ENCODE assay signal across 30 cellular contexts in genomic region chr11:1779806-1780699, GRCh38. TPM values are rescaled to one million over a fixed set of nuclear protein-coding genes. Genes with fewer than 3 reads are reported as not detected.
DNase-seq lines count a peak whose midpoint lies in the region; FAIRE-seq and TF ChIP-seq lines count a peak whose summit lies in the region.
"Had no signal": no experiment of that assay in that cellular context is flagged by ENCODE, and none has a peak within 500 bp of the region (broad histone marks: within the 10 kb centered on the region; RNA-seq: fewer than 3 reads in every experiment).

No MANE protein-coding gene starts in this region.

- POLR2A ChIA-PET in H1 (lab: Charles Lee; ENCODE audit: partially characterized antibody): interaction anchor here (0.6 to 0.7 kb wide), 2 partner anchors 8 to 24 kb away, joined by 3 read pairs; no protein-coding TSS in a partner anchor

- H3K4me1 ChIP-seq in BLaER1 treated with 17β-estradiol and CSF1 and Interleukin-3, amounts not matched to agents 10 nM and 100 nM: peaks cover 48 to 88% (median 82%) of the 10 kb centered on the region in 10 experiments
- H3K4me1 ChIP-seq in H9 (ENCODE audit: insufficient read depth, low read length): no peaks in the 10 kb centered on the region
- H3K4me1 ChIP-seq in H1 (replicated peaks in 1 of 4; ENCODE audit: control insufficient read depth in 3 of 4, insufficient read depth in 4 of 4, low read length in 3 of 4): peaks cover 0 to 11% (median 1%) of the 10 kb centered on the region in 4 experiments; a peak in 5 of 7 replicates
- H3K4me1 ChIP-seq in neural progenitor cell: peaks cover 5% of the 10 kb centered on the region
- H3K4me1 ChIP-seq: ascending aorta, gastrocnemius medialis, left ventricle myocardium inferior, pancreas had no signal

- H2AFZ ChIP-seq in H9 (ENCODE audit: low read length): no peak overlapping the region
- no peak overlapping the region for H2AFZ ChIP-seq in H1 (ENCODE audit: low read length)
- H2AFZ ChIP-seq in neural progenitor cell (replicated peaks): no peak overlapping the region

- H3K23me2 ChIP-seq in H9 (ENCODE audit: insufficient read length, low read depth, low read length, poor library complexity, severe bottlenecking): no peaks in the 10 kb centered on the region
- H3K23me2 ChIP-seq in H1 (ENCODE audit: low read depth, low read length): no peaks in the 10 kb centered on the region

- H3K79me1 ChIP-seq in H9 (ENCODE audit: insufficient read depth, low read depth, low read length, poor library complexity, severe bottlenecking) (no peaks in the 10 kb centered on the region), H1 (ENCODE audit: low read depth, low read length) (no peaks in the 10 kb centered on the region)

- 0 out of 22 replicates have a peak, but pooled peaks cover 0 to 4% (median 0%) of the 10 kb centered on the region in 11 experiments for H3K36me3 ChIP-seq in BLaER1 treated with 17β-estradiol and CSF1 and Interleukin-3, amounts not matched to agents 10 nM and 100 nM
- H3K36me3 ChIP-seq in H1 (ENCODE audit: control insufficient read depth in 2 of 4, insufficient read depth in 4 of 4, low read length in 3 of 4) (no peaks in the 10 kb centered on the region), neural progenitor cell (no peaks in the 10 kb centered on the region)
- H3K36me3 ChIP-seq: ascending aorta, gastrocnemius medialis, left ventricle myocardium inferior, pancreas, WERI-Rb-1 had no signal

- peak overlapping the region; percentile 1 to 75 (median 65); a peak in 12 of 22 replicates for H3K9ac ChIP-seq in BLaER1 treated with 17β-estradiol and CSF1 and Interleukin-3, amounts not matched to agents 10 nM and 100 nM
- no peak overlapping the region for H3K9ac ChIP-seq in H9 (ENCODE audit: extremely low read depth, insufficient read length, low read length)
- no peak overlapping the region for H3K9ac ChIP-seq in H1 (replicated peaks in 1 of 4; ENCODE audit: extremely low read depth in 1 of 4, low read depth in 3 of 4, low read length in 3 of 4)
- no peak overlapping the region for H3K9ac ChIP-seq in neural progenitor cell

- peaks cover 7 to 11% (median 9%) of the 10 kb centered on the region in 11 experiments; a peak in 20 of 22 replicates for H3K9me3 ChIP-seq in BLaER1 treated with 17β-estradiol and CSF1 and Interleukin-3, amounts not matched to agents 10 nM and 100 nM (replicated peaks in 1 of 11)
- no peaks in the 10 kb centered on the region for H3K9me3 ChIP-seq in H9 (ENCODE audit: control insufficient read depth, low read depth, low read length)
- no peaks in the 10 kb centered on the region for H3K9me3 ChIP-seq in H1 (ENCODE audit: insufficient read depth in 2 of 2, low read depth in 1 of 2, low read length in 1 of 2)
- no peaks in the 10 kb centered on the region for H3K9me3 ChIP-seq in neural progenitor cell (ENCODE audit: low read depth)
- H3K9me3 ChIP-seq: ascending aorta, Caco-2, gastrocnemius medialis, pancreas had no signal

- no CpG with 5 or more reads among the region's 34 CpGs for WGBS in H9 (ENCODE audit: extremely low coverage, insufficient read length, low lambda C conversion rate)
- 90% methylated on average over 29 of the region's 34 CpGs; no CpG with 5 or more reads in 1 of the 2 experiments for WGBS in H1 (ENCODE audit: extremely low coverage in 1 of 2, insufficient coverage in 1 of 2, insufficient read length in 1 of 2, insufficient replicate concordance in 2 of 2, low coverage in 1 of 2, low lambda C conversion rate in 2 of 2, missing lambda C conversion rate in 1 of 2), 2 experiments

- peaks cover 14 to 23% of the 10 kb centered on the region in 2 experiments for H3K4me1 Mint-ChIP-seq in H9
- peaks cover 26% of the 10 kb centered on the region for H3K4me1 Mint-ChIP-seq in neural progenitor cell

- no peak overlapping the region for H3K4me3 ChIP-seq in BLaER1 treated with 17β-estradiol and CSF1 and Interleukin-3, amounts not matched to agents 10 nM and 100 nM
- H3K4me3 ChIP-seq in H1 (ENCODE audit: extremely low read depth in 1 of 4, insufficient read depth in 2 of 4, low read depth in 3 of 4, low read length in 4 of 4) (no peak overlapping the region), neural progenitor cell (no peak overlapping the region)
- H3K4me3 ChIP-seq: ascending aorta, gastrocnemius medialis, left ventricle myocardium inferior, pancreas, smooth muscle cell had no signal

- H3K27me3 Mint-ChIP-seq in H9 (ENCODE audit: low read depth) (peaks cover 40% of the 10 kb centered on the region), neural progenitor cell (ENCODE audit: insufficient read depth, low read depth) (peaks cover 5% of the 10 kb centered on the region)

- H3K18ac ChIP-seq in H9 (ENCODE audit: insufficient read length, low read depth, low read length) (no peak overlapping the region), H1 (ENCODE audit: extremely low read depth, low read length) (no peak overlapping the region)

- no peak overlapping the region for H4K5ac ChIP-seq in H9 (ENCODE audit: insufficient read length, low read depth, low read length)
- no peak overlapping the region for H4K5ac ChIP-seq in H1 (ENCODE audit: insufficient read length, low read depth, low read length)

- no peak overlapping the region for H2BK120ac ChIP-seq in H9 (ENCODE audit: low read depth, low read length, poor library complexity, severe bottlenecking)
- no peak overlapping the region for H2BK120ac ChIP-seq in H1 (replicated peaks; ENCODE audit: low read depth, low read length)

- H2BK12ac ChIP-seq in H9 (ENCODE audit: insufficient read length, low read depth, low read length): no peak overlapping the region
- peak overlapping the region; percentile 39; the same call in 1 of the 2 replicates for H2BK12ac ChIP-seq in H1 (ENCODE audit: low read depth, low read length)

- peak overlapping the region; percentile 82 to 97 (median 91) for H3K4me2 ChIP-seq in BLaER1 treated with 17β-estradiol and CSF1 and Interleukin-3, amounts not matched to agents 10 nM and 100 nM
- H3K4me2 ChIP-seq in H9 (ENCODE audit: insufficient read depth, insufficient read length, low read length) (no peak overlapping the region), H1 (ENCODE audit: insufficient read depth in 1 of 2, low read depth in 2 of 2, low read length in 2 of 2) (no peak overlapping the region), neural progenitor cell (no peak overlapping the region)
- H3K4me2 ChIP-seq: smooth muscle cell had no signal

- no peak for TF ChIP-seq EP300 in H1 (IDR thresholded peaks at IDR 0.05; ENCODE audit: borderline replicate concordance in 1 of 2, low read depth in 2 of 2, low read length in 2 of 2)

- no peaks in the 10 kb centered on the region for H3F3A ChIP-seq in neural progenitor cell (ENCODE audit: low read depth)

- no peak for TF ChIP-seq RAD21 in H1 (IDR thresholded peaks at IDR 0.05 in 1 of 2, conservative IDR thresholded peaks at IDR 0.05 in 1 of 2; ENCODE audit: low read depth in 2 of 2, low read length in 2 of 2)

- no peak overlapping the region for H4K8ac ChIP-seq in H9 (replicated peaks; ENCODE audit: insufficient read length, low read depth, low read length)
- peak overlapping the region; percentile 46; the same call in 1 of the 2 replicates for H4K8ac ChIP-seq in H1 (ENCODE audit: extremely low read depth, insufficient read depth, low read length)

- H2AK5ac ChIP-seq in H9 (ENCODE audit: insufficient read length, low read length) (no peak overlapping the region), H1 (ENCODE audit: low read depth, low read length) (no peak overlapping the region)

- H3K9me3 Mint-ChIP-seq in H9: peaks cover 4 to 6% of the 10 kb centered on the region in 2 experiments; a peak in 2 of 5 replicates
- peaks cover 4% of the 10 kb centered on the region for H3K9me3 Mint-ChIP-seq in neural progenitor cell

- no peaks in the 10 kb centered on the region for H3K36me3 Mint-ChIP-seq in H9 (ENCODE audit: insufficient read depth in 1 of 3, low read depth in 3 of 3)
- peaks cover 3% of the 10 kb centered on the region for H3K36me3 Mint-ChIP-seq in neural progenitor cell
- H3K36me3 Mint-ChIP-seq: naive thymus-derived CD4-positive, alpha-beta T cell had no signal

- peak overlapping the region in 10 of 11 experiments; percentile 25 to 87 (median 74); a peak in 18 of 22 replicates for H3K27ac ChIP-seq in BLaER1 treated with 17β-estradiol and CSF1 and Interleukin-3, amounts not matched to agents 10 nM and 100 nM
- H3K27ac ChIP-seq in H9 (ENCODE audit: insufficient read length, low read depth, low read length) (no peak overlapping the region), H1 (ENCODE audit: low read depth, low read length) (no peak overlapping the region), neural progenitor cell (no peak overlapping the region)
- H3K27ac ChIP-seq: ascending aorta, gastrocnemius medialis, left ventricle myocardium inferior, pancreas, WERI-Rb-1 had no signal

- no peak overlapping the region for H2BK15ac ChIP-seq in H9 (ENCODE audit: low read depth, low read length)
- no peak overlapping the region for H2BK15ac ChIP-seq in H1 (ENCODE audit: low read length)

- DNase-seq in H9 (peak; percentile 25), H1 (ENCODE audit: low read depth in 1 of 2, low spot score in 2 of 2) (no peak), neural progenitor cell (ENCODE audit: low spot score) (no peak), NCI-H187 (lab: John Stamatoyannopoulos, UW) (no peak), dermis blood vessel endothelial cell (no peak)
- DNase-seq in activated naive CD4-positive, alpha-beta T cell treated with Interleukin-2 at 50 U/mL for 16 hours: no peak
- DNase-seq: activated CD4-positive, alpha-beta T cell treated with anti-CD3 and anti-CD28 coated beads, Interleukin-2, amount 50 U/mL, for 1 hour; activated naive CD4-positive, alpha-beta T cell treated with anti-CD3 and anti-CD28 coated beads, Interleukin-2, amount 50 U/mL, for 16 hours; Caco-2; caudate nucleus; DMS79; gastrocnemius medialis; hippocampal formation; left ventricle myocardium inferior; NCI-H1417; NCI-H2081 treated with DMSO at 0.1 percent for 48 hours; NCI-H345; NCI-H748 treated with DMSO at 0.1 percent for 48 hours; stimulated activated CD4-positive, alpha-beta T cell treated with anti-CD3 and anti-CD28 coated beads, Interleukin-2, amount 100 ng/mL, for 24 hours; trophoblast cell; WERI-Rb-1 had no signal

- TF ChIP-seq CTCF in H9 (conservative IDR thresholded peaks at IDR 0.05) (no peak), H1 (IDR thresholded peaks at IDR 0.05; ENCODE audit: control extremely low read depth in 1 of 3, insufficient read depth in 1 of 3, low read depth in 1 of 3, low read length in 3 of 3) (no peak), neural progenitor cell (IDR thresholded peaks at IDR 0.05) (no peak)

- H3K79me2 ChIP-seq in H9 (ENCODE audit: insufficient read depth, low read length) (no peaks in the 10 kb centered on the region), H1 (ENCODE audit: control insufficient read depth in 1 of 2, insufficient read depth in 2 of 2, low read length in 2 of 2) (no peaks in the 10 kb centered on the region), neural progenitor cell (ENCODE audit: low read depth) (no peaks in the 10 kb centered on the region)

- H4K91ac ChIP-seq in H9 (ENCODE audit: insufficient read length, low read depth, low read length): no peak overlapping the region
- no peak overlapping the region for H4K91ac ChIP-seq in H1 (replicated peaks; ENCODE audit: insufficient read length, low read length)

- no peak overlapping the region for H3T11ph ChIP-seq in H9 (ENCODE audit: low read length)

- no peak overlapping the region for H2BK5ac ChIP-seq in H9 (ENCODE audit: insufficient read length, low read length)
- no peak overlapping the region for H2BK5ac ChIP-seq in H1 (ENCODE audit: low read depth, low read length)

- H3K27me3 ChIP-seq in BLaER1 treated with 17β-estradiol and CSF1 and Interleukin-3, amounts not matched to agents 10 nM and 100 nM: peaks cover 0 to 24% (median 13%) of the 10 kb centered on the region in 11 experiments; a peak in 12 of 22 replicates
- no peaks in the 10 kb centered on the region for H3K27me3 ChIP-seq in H9 (ENCODE audit: insufficient read depth, low read length)
- no peaks in the 10 kb centered on the region; a peak in 3 of 7 replicates for H3K27me3 ChIP-seq in H1 (replicated peaks in 1 of 4; ENCODE audit: control insufficient read depth in 3 of 4, extremely low read depth in 1 of 4, insufficient read depth in 3 of 4, low read length in 3 of 4)
- no peaks in the 10 kb centered on the region for H3K27me3 ChIP-seq in neural progenitor cell
- H3K27me3 ChIP-seq: ascending aorta, gastrocnemius medialis, pancreas had no signal

- no peak overlapping the region for H3K4me3 Mint-ChIP-seq in H9
- H3K4me3 Mint-ChIP-seq in neural progenitor cell: no peak overlapping the region

- no peak for FAIRE-seq in H1 (lab: Jason Lieb, UNC)
- FAIRE-seq: pancreas had no signal

- no peak overlapping the region for H3K14ac ChIP-seq in H9 (ENCODE audit: insufficient read depth, low read length)
- no peak overlapping the region for H3K14ac ChIP-seq in H1 (ENCODE audit: insufficient read length)

- no peak overlapping the region for H3K56ac ChIP-seq in H9 (ENCODE audit: insufficient read length, low read depth, low read length)
- H3K56ac ChIP-seq in H1 (replicated peaks; ENCODE audit: insufficient read length, low read depth, low read length): no peak overlapping the region

- H4K20me1 ChIP-seq in BLaER1 treated with 17β-estradiol and CSF1 and Interleukin-3, amounts not matched to agents 10 nM and 100 nM: peaks cover 0 to 5% (median 0%) of the 10 kb centered on the region in 11 experiments; a peak in 2 of 22 replicates
- H4K20me1 ChIP-seq in H9 (ENCODE audit: control insufficient read depth, insufficient read depth, insufficient read length): no peaks in the 10 kb centered on the region
- no peaks in the 10 kb centered on the region for H4K20me1 ChIP-seq in H1 (replicated peaks in 1 of 2; ENCODE audit: control insufficient read depth in 1 of 2, insufficient read depth in 2 of 2, low read length in 2 of 2)
- H4K20me1 ChIP-seq in neural progenitor cell (ENCODE audit: low read depth): no peaks in the 10 kb centered on the region

- H3K27ac Mint-ChIP-seq in H9 (peak overlapping the region in 1 of 3 experiments; percentile 24; a peak in 2 of 7 replicates), neural progenitor cell (peak overlapping the region; percentile 89)

- H3K4ac ChIP-seq in H9 (ENCODE audit: low read depth, low read length) (no peak overlapping the region), H1 (replicated peaks; ENCODE audit: insufficient read length, low read depth, low read length) (no peak overlapping the region)

- no peak for TF ChIP-seq POLR2A in H1 (IDR thresholded peaks at IDR 0.05; ENCODE audit: control extremely low read depth in 1 of 2, low read depth in 2 of 2, low read length in 2 of 2)

- no peak overlapping the region for H3K23ac ChIP-seq in H9 (ENCODE audit: insufficient read length, low read depth, low read length)
- no peak overlapping the region for H3K23ac ChIP-seq in H1 (ENCODE audit: insufficient read length)

- no peak overlapping the region for H2BK20ac ChIP-seq in H9 (ENCODE audit: low read depth, low read length, poor library complexity, severe bottlenecking)
- H2BK20ac ChIP-seq in H1 (ENCODE audit: low read length): no peak overlapping the region

- CTCF ChIA-PET in H1 (lab: Charles Lee; ENCODE audit: partially characterized antibody): interaction anchor here (0.9 to 2.2 kb wide), 5 partner anchors 13 to 377 kb away, joined by 3 to 11 read pairs (median 3); no protein-coding TSS in a partner anchor

RNA-seq across cellular contexts. Expression of gene CTSD, which starts 16.3 kb away (rescaled TPM):
- total RNA-seq in H9 (2021) (158 and 161 TPM in 2 replicates), neural progenitor cell (ENCODE audit: low replicate concordance) (38.2 and 94.6 TPM in 2 replicates), dermis blood vessel endothelial cell (383 and 407 TPM in 2 replicates)
- total RNA-seq in H1 (2021; fragmentation: NEBNext Ultra II Directional; extraction: Animal tissue kit (Norgen Biotek cat#: 25700)): 169 and 182 TPM in 2 replicates
- 173 and 243 TPM in 2 replicates for polyA plus RNA-seq in H1 (2011; rRNA removed)
- 138 TPM for polyA plus RNA-seq in H1 (2011; cell fraction: cytosol; rRNA removed)
- 238 TPM for polyA plus RNA-seq in H1 (2011; cell fraction: nucleus; rRNA removed)
- 130 to 236 TPM (median 215 TPM) in 4 replicates for polyA plus RNA-seq in H1 (2012, experiment 1 of 2)
- 250 TPM for polyA plus RNA-seq in H1 (2012, experiment 2 of 2)
- 221 TPM for polyA plus RNA-seq in H1 (2013, experiment 1 of 2)
- 199 TPM for polyA plus RNA-seq in H1 (2013, experiment 2 of 2)
- polyA minus RNA-seq in H1 (2011; rRNA and poly(A)+ RNA removed): 142 and 153 TPM in 2 replicates
- 129 TPM for polyA minus RNA-seq in H1 (2011; cell fraction: cytosol; rRNA and poly(A)+ RNA removed)
- 94.0 TPM for polyA minus RNA-seq in H1 (2011; cell fraction: nucleus; rRNA and poly(A)+ RNA removed)

RNA-seq across cellular contexts. Expression of gene IFITM10, which starts 29.7 kb away (rescaled TPM):
- 0.59 and 0.77 TPM in 2 replicates for total RNA-seq in H9 (2021)
- 0.22 and 0.23 TPM in 2 replicates for total RNA-seq in H1 (2021; fragmentation: NEBNext Ultra II Directional; extraction: Animal tissue kit (Norgen Biotek cat#: 25700))
- polyA plus RNA-seq in H1 (2011; rRNA removed): 0.08 and 0.14 TPM in 2 replicates
- 0.06 TPM for polyA plus RNA-seq in H1 (2011; cell fraction: cytosol; rRNA removed)
- 0.19 TPM for polyA plus RNA-seq in H1 (2011; cell fraction: nucleus; rRNA removed)
- polyA plus RNA-seq in H1 (2012, experiment 1 of 2): 0.16 to 0.25 TPM (median 0.19 TPM) in 4 replicates
- polyA plus RNA-seq in H1 (2012, experiment 2 of 2): not detected
- polyA plus RNA-seq in H1 (2013, experiment 1 of 2): 0.10 TPM
- 0.06 TPM for polyA plus RNA-seq in H1 (2013, experiment 2 of 2)
- polyA minus RNA-seq in H1 (2011; rRNA and poly(A)+ RNA removed): 0.16 TPM in 1 of 2 replicates, not detected in the other
- not detected for polyA minus RNA-seq in H1 (2011; cell fraction: cytosol; rRNA and poly(A)+ RNA removed)
- polyA minus RNA-seq in H1 (2011; cell fraction: nucleus; rRNA and poly(A)+ RNA removed): not detected
- 0.34 TPM in 1 of 2 replicates, not detected in the other for total RNA-seq in neural progenitor cell (ENCODE audit: low replicate concordance)
- 0.33 and 1.5 TPM in 2 replicates for total RNA-seq in dermis blood vessel endothelial cell
- polyA plus RNA-seq: naive thymus-derived CD4-positive, alpha-beta T cell had no signal

RNA-seq across cellular contexts. Expression of gene SYT8, which starts 54.7 kb away (rescaled TPM):
- total RNA-seq in H9 (2021) (not detected in 2 replicates), neural progenitor cell (ENCODE audit: low replicate concordance) (not detected in 2 replicates), dermis blood vessel endothelial cell (not detected in 2 replicates)
- not detected in 2 replicates for total RNA-seq in H1 (2021; fragmentation: NEBNext Ultra II Directional; extraction: Animal tissue kit (Norgen Biotek cat#: 25700))
- not detected in 2 replicates for polyA plus RNA-seq in H1 (2011; rRNA removed)
- polyA plus RNA-seq in H1 (2011; cell fraction: cytosol; rRNA removed): not detected
- polyA plus RNA-seq in H1 (2011; cell fraction: nucleus; rRNA removed): 0.27 TPM
- polyA plus RNA-seq in H1 (2012, experiment 1 of 2): not detected in 4 replicates
- not detected for polyA plus RNA-seq in H1 (2012, experiment 2 of 2)
- not detected for polyA plus RNA-seq in H1 (2013, experiment 1 of 2)
- polyA plus RNA-seq in H1 (2013, experiment 2 of 2): 0.04 TPM
- polyA minus RNA-seq in H1 (2011; rRNA and poly(A)+ RNA removed): not detected in 2 replicates
- not detected for polyA minus RNA-seq in H1 (2011; cell fraction: cytosol; rRNA and poly(A)+ RNA removed)
- not detected for polyA minus RNA-seq in H1 (2011; cell fraction: nucleus; rRNA and poly(A)+ RNA removed)
- total RNA-seq: ascending aorta; gastrocnemius medialis; HT1080; left ventricle myocardium inferior; M059J; naive thymus-derived CD4-positive, alpha-beta T cell; subcutaneous adipose tissue had no signal
- polyA plus RNA-seq: BJ; naive thymus-derived CD4-positive, alpha-beta T cell had no signal

RNA-seq across cellular contexts. Expression of gene TNNI2, which starts 58.7 kb away (rescaled TPM):
- total RNA-seq in H9 (2021): not detected in 2 replicates
- not detected in 2 replicates for total RNA-seq in H1 (2021; fragmentation: NEBNext Ultra II Directional; extraction: Animal tissue kit (Norgen Biotek cat#: 25700))
- polyA plus RNA-seq in H1 (2011; rRNA removed): 0.39 TPM in 1 of 2 replicates, not detected in the other
- polyA plus RNA-seq in H1 (2011; cell fraction: cytosol; rRNA removed): not detected
- polyA plus RNA-seq in H1 (2011; cell fraction: nucleus; rRNA removed): 0.33 TPM
- 0.41 TPM in 1 of 4 replicates, not detected in the others for polyA plus RNA-seq in H1 (2012, experiment 1 of 2)
- polyA plus RNA-seq in H1 (2012, experiment 2 of 2): not detected
- polyA plus RNA-seq in H1 (2013, experiment 1 of 2): 0.12 TPM
- polyA plus RNA-seq in H1 (2013, experiment 2 of 2): not detected
- not detected in 2 replicates for polyA minus RNA-seq in H1 (2011; rRNA and poly(A)+ RNA removed)
- polyA minus RNA-seq in H1 (2011; cell fraction: cytosol; rRNA and poly(A)+ RNA removed): not detected
- polyA minus RNA-seq in H1 (2011; cell fraction: nucleus; rRNA and poly(A)+ RNA removed): not detected
- total RNA-seq in neural progenitor cell (ENCODE audit: low replicate concordance): 1.2 and 2.6 TPM in 2 replicates
- not detected in 2 replicates for total RNA-seq in dermis blood vessel endothelial cell
- total RNA-seq: ascending aorta, HT1080, left ventricle myocardium inferior, M059J had no signal
- polyA plus RNA-seq: BJ had no signal

Comparison
In these comparisons a context has a peak if more than half of its experiments do, and no peak if none do; other contexts are left out.
1. H3K27ac ChIP-seq: peak in BLaER1 treated with 17β-estradiol and CSF1 and Interleukin-3, amounts not matched to agents 10 nM and 100 nM (10 of 11); none in H9 (single experiment), H1 (single experiment) and neural progenitor cell (single experiment).
2. H3K4me2 ChIP-seq: peak in BLaER1 treated with 17β-estradiol and CSF1 and Interleukin-3, amounts not matched to agents 10 nM and 100 nM (11 of 11); none in H9 (single experiment), H1 (0 of 2) and neural progenitor cell (single experiment).
3. H3K9ac ChIP-seq: peak in BLaER1 treated with 17β-estradiol and CSF1 and Interleukin-3, amounts not matched to agents 10 nM and 100 nM (11 of 11); none in H9 (single experiment), H1 (0 of 4) and neural progenitor cell (single experiment).